10 cellular contexts compared by ENCODE assay signal in the genomic region with DNA sequence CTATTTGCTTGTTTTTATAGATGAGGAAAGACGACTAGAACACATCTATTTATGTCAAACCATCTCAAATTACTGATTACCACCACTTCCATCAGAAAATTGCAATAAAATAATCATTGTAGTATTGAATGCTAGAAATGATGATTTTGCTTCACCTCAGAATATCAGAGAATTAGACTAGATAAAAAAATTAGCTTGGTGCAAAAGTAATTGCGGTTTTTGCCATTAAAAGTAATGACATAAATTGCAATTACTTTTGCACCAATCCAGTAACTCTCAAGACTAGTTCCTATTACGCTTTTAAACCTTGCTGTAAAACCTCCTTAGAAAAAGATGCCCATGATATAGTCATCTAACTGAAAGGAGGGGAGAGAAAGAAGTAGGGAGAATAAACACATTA.
"Had no signal": no experiment of that assay in that cellular context is flagged by ENCODE, and none has a peak within 500 bp of the region (broad histone marks: within the 10 kb centered on the region; RNA-seq: fewer than 3 reads in every experiment).

No MANE protein-coding gene starts in this region.

- H3K9ac ChIP-seq: GM23248 had no signal

- H3K27ac Mint-ChIP-seq: GM23338, H9, HFFc6 had no signal

- H3K4me3 Mint-ChIP-seq: GM23338, H9, HFFc6 had no signal

- H3K36me3 ChIP-seq: HAP-1 had no signal

- ATAC-seq: GM23338, HCT116 had no signal

- FAIRE-seq: H1 had no signal

- H3K4me2 ChIP-seq: GM23338 had no signal

- H3K4me3 ChIP-seq: GM23248, GM23338, HAP-1 had no signal

- H3K4me1 Mint-ChIP-seq: GM23338, H9 had no signal

- H3K9me3 Mint-ChIP-seq: H9 had no signal

- H3K4me1 ChIP-seq: HAP-1 had no signal

- H3K9me3 ChIP-seq: HAP-1 had no signal

- DNase-seq: GM23248, GOT3, H7, H9, HCEC 1CT, HFFc6 had no signal

- H2AFZ ChIP-seq: GM23248, GM23338 had no signal

- H3K27ac ChIP-seq: GM23248 had no signal
